Comparison of ENCODE assay signal across 12 cellular contexts in the genomic region with DNA sequence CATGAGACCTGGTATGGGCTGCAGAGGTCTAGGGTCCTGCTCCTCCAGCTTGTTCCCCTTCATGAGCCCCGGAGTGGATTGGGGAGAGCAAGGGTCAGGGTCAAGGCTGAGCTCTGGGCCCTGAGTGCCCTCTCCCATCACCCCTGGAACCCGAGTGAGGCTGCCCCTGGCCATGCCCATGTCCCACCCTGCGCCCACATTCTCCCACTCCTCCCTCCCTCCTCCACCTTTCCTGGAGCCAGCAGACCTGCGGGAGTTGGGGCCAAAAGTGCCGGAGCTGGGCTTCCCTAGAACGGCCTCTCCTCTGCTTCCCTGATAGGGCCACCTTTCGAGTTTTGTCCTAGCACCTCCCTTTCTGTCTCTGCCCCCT. TPM values are rescaled to one million over a fixed set of nuclear protein-coding genes. Genes with fewer than 3 reads are reported as not detected.
DNase-seq lines count a peak whose midpoint lies in the region; ATAC-seq and TF ChIP-seq lines count a peak whose summit lies in the region.
"Had no signal": no experiment of that assay in that cellular context is flagged by ENCODE, and none has a peak within 500 bp of the region (broad histone marks: within the 10 kb centered on the region; RNA-seq: fewer than 3 reads in every experiment).

No MANE protein-coding gene starts in this region.

- H3K4me3 ChIP-seq in heart left ventricle: no peak overlapping the region
- H3K4me3 ChIP-seq in epithelial cell of proximal tubule (ENCODE audit: low read depth, low read length): peak overlapping the region; percentile 87
- no peak overlapping the region for H3K4me3 ChIP-seq in coronary artery

- intact Hi-C loops in cardiac septum (cut with DNase I) (no loop called here), heart left ventricle (cut with DNase I) (loop anchor here in 4 of 10 donors (5.0 kb wide), 3 partner anchors 37 to 47 kb away; no protein-coding TSS in a partner anchor)
- intact Hi-C loops in activated T-helper 2 cell treated with anti-CD3 and anti-CD28 coated beads, Interferon-gamma antibody, Interleukin-2, Interleukin-4, amounts not matched to agents 10 μg/mL and 5 μg/mL and 100 μg/mL, durations not matched to agents 14 hours and 24 hours and 36 hours (cut with micrococcal nuclease): no loop called here

- H3K36me3 Mint-ChIP-seq in nephron (ENCODE audit: low read depth): no peaks in the 10 kb centered on the region
- no peaks in the 10 kb centered on the region for H3K36me3 Mint-ChIP-seq in activated T-helper 2 cell treated with anti-CD3 and anti-CD28 coated beads, Interferon-gamma antibody, Interleukin-2, Interleukin-4, amounts not matched to agents 10 μg/mL and 5 μg/mL and 100 μg/mL, durations not matched to agents 14 hours and 24 hours and 36 hours (ENCODE audit: low read depth)
- H3K36me3 Mint-ChIP-seq: activated CD4-positive, alpha-beta memory T cell treated with anti-CD3 and anti-CD28 coated beads for 36 hours; natural killer cell treated with Interleukin-12 subunit alpha and Interleukin-12 subunit beta and Interleukin-15 and Interleukin-18, amount 100 ng/mL, for 72 hours; stimulated activated memory B cell treated with anti-CD40 and anti-IgM and Interleukin-4, amounts not matched to agents 10 μg/mL and 1 μg/mL and 100 μg/mL, for 72 hours had no signal

- H3K36me3 ChIP-seq in heart left ventricle: no peaks in the 10 kb centered on the region

- H3K4me1 Mint-ChIP-seq in nephron: peaks cover 59% of the 10 kb centered on the region
- peaks cover 18% of the 10 kb centered on the region for H3K4me1 Mint-ChIP-seq in activated T-helper 2 cell treated with anti-CD3 and anti-CD28 coated beads, Interferon-gamma antibody, Interleukin-2, Interleukin-4, amounts not matched to agents 10 μg/mL and 5 μg/mL and 100 μg/mL, durations not matched to agents 14 hours and 24 hours and 36 hours (ENCODE audit: low read depth)

- no peaks in the 10 kb centered on the region for H3K9me3 Mint-ChIP-seq in nephron
- H3K9me3 Mint-ChIP-seq in activated T-helper 2 cell treated with anti-CD3 and anti-CD28 coated beads, Interferon-gamma antibody, Interleukin-2, Interleukin-4, amounts not matched to agents 10 μg/mL and 5 μg/mL and 100 μg/mL, durations not matched to agents 14 hours and 24 hours and 36 hours: no peaks in the 10 kb centered on the region
- H3K9me3 Mint-ChIP-seq: activated CD4-positive, alpha-beta memory T cell treated with anti-CD3 and anti-CD28 coated beads for 36 hours; natural killer cell treated with Interleukin-12 subunit alpha and Interleukin-12 subunit beta and Interleukin-15 and Interleukin-18, amount 100 ng/mL, for 72 hours; stimulated activated memory B cell treated with anti-CD40 and anti-IgM and Interleukin-4, amounts not matched to agents 10 μg/mL and 1 μg/mL and 100 μg/mL, for 72 hours had no signal

- TF ChIP-seq POLR2A in heart left ventricle (IDR thresholded peaks at IDR 0.05): no peak

- no peak for TF ChIP-seq CTCF in heart left ventricle (IDR thresholded peaks at IDR 0.05)
- no peak for TF ChIP-seq CTCF in epithelial cell of proximal tubule (conservative IDR thresholded peaks at IDR 0.05; ENCODE audit: low read depth, low read length)
- TF ChIP-seq CTCF in nephron (IDR thresholded peaks at IDR 0.05; ENCODE audit: unreplicated experiment in 3 of 3): no peak
- TF ChIP-seq CTCF in coronary artery (IDR thresholded peaks at IDR 0.05): no peak

- no peaks in the 10 kb centered on the region for H3K9me3 ChIP-seq in heart left ventricle

- DNase-seq in cardiac septum (ENCODE audit: low spot score) (peak; percentile 46), heart left ventricle (no peak), epithelial cell of proximal tubule (ENCODE audit: low read depth) (no peak), GF-D8 (lab: John Stamatoyannopoulos, UW) (no peak), coronary artery (ENCODE audit: low spot score) (no peak), amygdala (lab: John Stamatoyannopoulos, UW) (no peak)
- DNase-seq in activated T-helper 2 cell treated with anti-CD3 and anti-CD28 coated beads, Interferon-gamma antibody, Interleukin-2, Interleukin-4, amounts not matched to agents 10 μg/mL and 5 μg/mL and 100 μg/mL, durations not matched to agents 14 hours and 24 hours and 36 hours (ENCODE audit: low spot score): no peak
- DNase-seq: activated CD4-positive, alpha-beta memory T cell treated with anti-CD3 and anti-CD28 coated beads for 36 hours; MV-4-11 had no signal

- H3K4me3 Mint-ChIP-seq in nephron: peak overlapping the region; percentile 5 to 80 (median 27)
- no peak overlapping the region for H3K4me3 Mint-ChIP-seq in activated T-helper 2 cell treated with anti-CD3 and anti-CD28 coated beads, Interferon-gamma antibody, Interleukin-2, Interleukin-4, amounts not matched to agents 10 μg/mL and 5 μg/mL and 100 μg/mL, durations not matched to agents 14 hours and 24 hours and 36 hours (ENCODE audit: low read depth)
- H3K4me3 Mint-ChIP-seq: activated CD4-positive, alpha-beta memory T cell treated with anti-CD3 and anti-CD28 coated beads for 36 hours; natural killer cell treated with Interleukin-12 subunit alpha and Interleukin-12 subunit beta and Interleukin-15 and Interleukin-18, amount 100 ng/mL, for 72 hours; stimulated activated memory B cell treated with anti-CD40 and anti-IgM and Interleukin-4, amounts not matched to agents 10 μg/mL and 1 μg/mL and 100 μg/mL, for 72 hours had no signal

- H3K27ac ChIP-seq in heart left ventricle (no peak overlapping the region), coronary artery (peak overlapping the region in 1 of 2 donors; percentile 85)

- no peaks in the 10 kb centered on the region for H3K27me3 ChIP-seq in heart left ventricle

- peaks cover 0 to 54% (median 22%) of the 10 kb centered on the region in 12 donors for H3K4me1 ChIP-seq in heart left ventricle

- 70 to 85% (median 79%) methylated on average over 7 of the region's 7 CpGs for whole genome bisulfite sequencing in heart left ventricle, 4 donors

- peaks cover 12% of the 10 kb centered on the region for H3K27me3 Mint-ChIP-seq in nephron (ENCODE audit: low read depth)
- H3K27me3 Mint-ChIP-seq in activated T-helper 2 cell treated with anti-CD3 and anti-CD28 coated beads, Interferon-gamma antibody, Interleukin-2, Interleukin-4, amounts not matched to agents 10 μg/mL and 5 μg/mL and 100 μg/mL, durations not matched to agents 14 hours and 24 hours and 36 hours (ENCODE audit: low read depth): no peaks in the 10 kb centered on the region
- H3K27me3 Mint-ChIP-seq: activated CD4-positive, alpha-beta memory T cell treated with anti-CD3 and anti-CD28 coated beads for 36 hours; natural killer cell treated with Interleukin-12 subunit alpha and Interleukin-12 subunit beta and Interleukin-15 and Interleukin-18, amount 100 ng/mL, for 72 hours had no signal

- peak overlapping the region; percentile 77 to 97 (median 90) for H3K27ac Mint-ChIP-seq in nephron
- no peak overlapping the region for H3K27ac Mint-ChIP-seq in activated T-helper 2 cell treated with anti-CD3 and anti-CD28 coated beads, Interferon-gamma antibody, Interleukin-2, Interleukin-4, amounts not matched to agents 10 μg/mL and 5 μg/mL and 100 μg/mL, durations not matched to agents 14 hours and 24 hours and 36 hours
- H3K27ac Mint-ChIP-seq: activated CD4-positive, alpha-beta memory T cell treated with anti-CD3 and anti-CD28 coated beads for 36 hours; stimulated activated memory B cell treated with anti-CD40 and anti-IgM and Interleukin-4, amounts not matched to agents 10 μg/mL and 1 μg/mL and 100 μg/mL, for 72 hours had no signal

- ATAC-seq in heart left ventricle: no peak
- ATAC-seq: natural killer cell treated with Interleukin-12 subunit alpha and Interleukin-12 subunit beta and Interleukin-15 and Interleukin-18, amount 100 ng/mL, for 72 hours; stimulated activated memory B cell treated with anti-CD40 and anti-IgM and Interleukin-4, amounts not matched to agents 10 μg/mL and 1 μg/mL and 100 μg/mL, for 72 hours had no signal

RNA-seq across cellular contexts. Expression of a gene that starts 0.6 kb away (rescaled TPM):
- total RNA-seq in cardiac septum (0.46 TPM), heart left ventricle (1 to 10 TPM in 1 of 9 donors, under 1 TPM in 4, not detected in 4; 0.35 to 3.9 (median 0.55) TPM), epithelial cell of proximal tubule (15.6 and 52.2 TPM in 2 replicates)
- under 1 TPM; 0.11 to 0.15 TPM for polyA plus RNA-seq in heart left ventricle
- total RNA-seq in activated T-helper 2 cell treated with anti-CD3 and anti-CD28 coated beads, Interferon-gamma antibody, Interleukin-2, Interleukin-4, amounts not matched to agents 10 μg/mL and 5 μg/mL and 100 μg/mL, durations not matched to agents 14 hours and 24 hours and 36 hours: not detected in 2 replicates
- total RNA-seq: natural killer cell treated with Interleukin-12 subunit alpha and Interleukin-12 subunit beta and Interleukin-15 and Interleukin-18, amount 100 ng/mL, for 72 hours had no signal

RNA-seq across cellular contexts. Expression of a gene that starts 9.2 kb away (rescaled TPM):
- total RNA-seq in cardiac septum (29.4 TPM), heart left ventricle (10 to 100 TPM; 16.0 to 83.4 (median 26.2) TPM), epithelial cell of proximal tubule (108 and 152 TPM in 2 replicates)
- polyA plus RNA-seq in heart left ventricle: 10 to 100 TPM; 22.8 to 41.8 TPM
- total RNA-seq in activated T-helper 2 cell treated with anti-CD3 and anti-CD28 coated beads, Interferon-gamma antibody, Interleukin-2, Interleukin-4, amounts not matched to agents 10 μg/mL and 5 μg/mL and 100 μg/mL, durations not matched to agents 14 hours and 24 hours and 36 hours: 0.32 and 0.50 TPM in 2 replicates

RNA-seq across cellular contexts. Expression of a gene that starts 32.9 kb away (rescaled TPM):
- 60.0 TPM for total RNA-seq in cardiac septum
- total RNA-seq in heart left ventricle: 100 to 1,000 TPM in 2 of 9 donors, 10 to 100 TPM in 7; 37.2 to 141 (median 54.2) TPM
- polyA plus RNA-seq in heart left ventricle: 10 to 100 TPM; 23.7 to 91.8 TPM
- total RNA-seq in epithelial cell of proximal tubule: 163 and 186 TPM in 2 replicates
- total RNA-seq in activated T-helper 2 cell treated with anti-CD3 and anti-CD28 coated beads, Interferon-gamma antibody, Interleukin-2, Interleukin-4, amounts not matched to agents 10 μg/mL and 5 μg/mL and 100 μg/mL, durations not matched to agents 14 hours and 24 hours and 36 hours: 37.6 TPM in 2 replicates

Comparison
In these comparisons a context has a peak if more than half of its experiments do, and no peak if none do; other contexts are left out.
1. RNA of a gene that starts 9.2 kb away (total RNA-seq): 108 to 152 TPM in epithelial cell of proximal tubule, 29.4 TPM in cardiac septum (single experiment) and 16.0 to 83.4 TPM in heart left ventricle; 0.32 to 0.50 TPM in activated T-helper 2 cell treated with anti-CD3 and anti-CD28 coated beads, Interferon-gamma antibody, Interleukin-2, Interleukin-4, amounts not matched to agents 10 μg/mL and 5 μg/mL and 100 μg/mL, durations not matched to agents 14 hours and 24 hours and 36 hours; every median in the first group is over 10 times any median in the second.